Comparison of ENCODE assay signal across 20 cellular contexts in the genomic region with DNA sequence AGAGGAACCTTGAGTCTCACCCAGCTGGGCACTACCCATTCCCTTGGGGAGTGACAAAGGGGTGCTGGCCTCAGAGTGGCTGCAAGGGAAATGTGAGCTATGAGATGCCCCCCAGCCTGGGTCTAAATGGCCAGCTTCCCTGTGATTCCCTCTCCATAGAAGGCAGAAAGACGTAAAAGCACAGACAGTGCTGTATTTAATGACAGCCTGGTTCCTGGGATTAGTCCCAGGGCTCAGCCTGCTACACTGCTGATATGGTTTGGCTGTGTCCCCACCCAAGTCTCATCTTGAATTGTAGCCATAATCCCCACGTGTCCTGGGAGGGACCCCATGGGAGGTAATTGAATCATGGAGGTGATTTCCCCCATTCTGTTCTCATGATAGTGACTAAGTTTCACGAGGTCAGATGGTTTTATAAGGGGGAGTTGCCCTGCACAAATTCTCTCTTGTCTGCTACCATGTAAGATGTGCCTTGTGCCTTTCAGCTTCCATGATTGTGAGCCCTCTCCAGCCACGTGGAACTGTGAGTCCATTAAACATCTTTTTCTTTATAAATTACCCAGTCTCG. TPM values are rescaled to one million over a fixed set of nuclear protein-coding genes. Genes with fewer than 3 reads are reported as not detected.
"Had no signal": no experiment of that assay in that cellular context is flagged by ENCODE, and none has a peak within 500 bp of the region (broad histone marks: within the 10 kb centered on the region; RNA-seq: fewer than 3 reads in every experiment).

No MANE protein-coding gene starts in this region.

- FAIRE-seq: keratinocyte, pancreas, urothelium cell line had no signal

- H3K4me3 ChIP-seq: esophagus squamous epithelium, heart left ventricle, neural progenitor cell, pancreas, thoracic aorta had no signal

- H3K9ac ChIP-seq: neural progenitor cell had no signal

- H3K36me3 ChIP-seq: brain microvascular endothelial cell, esophagus squamous epithelium, heart left ventricle, neural progenitor cell, pancreas, thoracic aorta had no signal

- H3K27me3 ChIP-seq: brain microvascular endothelial cell, dorsolateral prefrontal cortex, esophagus squamous epithelium, foreskin keratinocyte, neural progenitor cell, pancreas had no signal

- H3K9me3 ChIP-seq: esophagus squamous epithelium, heart left ventricle, pancreas, thoracic aorta had no signal

- H3K27ac ChIP-seq: brain microvascular endothelial cell, esophagus squamous epithelium, foreskin keratinocyte, heart left ventricle, neural progenitor cell, pancreas, thoracic aorta had no signal

- H3K4me1 ChIP-seq: esophagus squamous epithelium, foreskin keratinocyte, neural progenitor cell, pancreas had no signal

- H3K4me2 ChIP-seq: neural progenitor cell had no signal

- DNase-seq: activated CD4-positive, alpha-beta T cell treated with anti-CD3 and anti-CD28 coated beads, Interleukin-2, amount 50 U/mL, for 48 hours; activated CD4-positive, CD25-positive, alpha-beta regulatory T cell treated with anti-CD3 and anti-CD28 coated beads, Interleukin-2, amount 50 U/mL, for 72 hours; activated CD8-positive, alpha-beta memory T cell treated with anti-CD3 and anti-CD28 coated beads, Interleukin-2, amount 10 ng/mL, durations not matched to agents 7 days and 5 days; activated effector memory CD4-positive, alpha-beta T cell treated with anti-CD3 and anti-CD28 coated beads, Interleukin-2, amount 50 U/mL, for 16 hours; activated T-cell treated with anti-CD3 and anti-CD28 coated beads, Interleukin-2, amount 50 U/mL, for 4 hours; amniotic stem cell; brain microvascular endothelial cell; esophagus squamous epithelium; foreskin keratinocyte; mesendoderm; pancreas; stimulated activated CD4-positive, alpha-beta T cell treated with anti-CD3 and anti-CD28 coated beads, Interleukin-2, amount 100 ng/mL, for 24 hours; stimulated activated naive CD4-positive, alpha-beta T cell treated with Interleukin-2 at 50 U/mL for 16 hours had no signal

- ATAC-seq: activated CD8-positive, alpha-beta memory T cell treated with anti-CD3 and anti-CD28 coated beads, Interleukin-2, amount 10 ng/mL, durations not matched to agents 7 days and 5 days; activated naive CD4-positive, alpha-beta T cell treated with anti-CD3 and anti-CD28 coated beads, Interleukin-2, amount 50 U/mL, for 72 hours; activated T-cell treated with anti-CD3 and anti-CD28 coated beads, Interleukin-2, amount 50 U/mL, for 4 hours; foreskin keratinocyte; pancreas had no signal

RNA-seq across cellular contexts. Expression of gene CALN1, which starts 23.9 kb away (rescaled TPM):
- total RNA-seq: activated CD8-positive, alpha-beta memory T cell treated with anti-CD3 and anti-CD28 coated beads, Interleukin-2, amount 10 ng/mL, durations not matched to agents 7 days and 5 days; activated naive CD4-positive, alpha-beta T cell treated with anti-CD3 and anti-CD28 coated beads, Interleukin-2, amount 50 U/mL, for 72 hours; foreskin keratinocyte; heart left ventricle; thoracic aorta had no signal
- polyA plus RNA-seq: foreskin keratinocyte, heart left ventricle, keratinocyte had no signal
